ENCODE assay signal across 20 cellular contexts in genomic region chrX:153999359-154000037, GRCh38. TPM values are rescaled to one million over a fixed set of nuclear protein-coding genes. Genes with fewer than 3 reads are reported as not detected.
A peak's percentile ranks its signal among the peaks of the same experiment; 100 is the strongest.
DNase-seq lines count a peak whose midpoint lies in the region; ATAC-seq and TF ChIP-seq lines count a peak whose summit lies in the region.
"Had no signal": no experiment of that assay in that cellular context is flagged by ENCODE, and none has a peak within 500 bp of the region (broad histone marks: within the 10 kb centered on the region; RNA-seq: fewer than 3 reads in every experiment).

No MANE protein-coding gene starts in this region.

- H4K20me1 ChIP-seq in PC-9 (ENCODE audit: insufficient read depth) (no peaks in the 10 kb centered on the region), neural progenitor cell (ENCODE audit: low read depth) (no peaks in the 10 kb centered on the region)

- H3K9me3 Mint-ChIP-seq in Calu3 (ENCODE audit: low read depth, unreplicated experiment) (no peaks in the 10 kb centered on the region), neural progenitor cell (peaks cover 4% of the 10 kb centered on the region)
- H3K9me3 Mint-ChIP-seq: central memory CD8-positive, alpha-beta T cell; T-cell had no signal

- in situ Hi-C loops in GM13976 (cut with MboI; ENCODE audit: low sequenced_read_pairs, unreplicated experiment), result loop anchor here (25.0 kb wide), 1 partner anchor 538 kb away; the partner anchor contains the start of genes G6PD and IKBKG

- BruUV-seq in Calu3 (replicated peaks; lab: Mats Ljungman, UMichigan) (no TSS peak), PC-9 (replicated peaks; lab: Mats Ljungman, UMichigan) (no TSS peak)

- H3K4me3 Mint-ChIP-seq in Calu3 (ENCODE audit: low read depth, unreplicated experiment) (peak overlapping the region; percentile 33), neural progenitor cell (no peak overlapping the region)
- H3K4me3 Mint-ChIP-seq: central memory CD8-positive, alpha-beta T cell; T-cell had no signal

- POLR2A ChIA-PET in PC-9 (lab: Charles Lee; ENCODE audit: unreplicated experiment), result no interaction called here

- H3K27ac ChIP-seq in PC-9, result peak overlapping the region; percentile 17; the same call in 1 of the 2 replicates
- H3K27ac ChIP-seq in esophagus (ENCODE audit: low read depth in 2 of 2, low read length in 1 of 2), result peak overlapping the region; percentile 74 to 83
- H3K27ac ChIP-seq in neural progenitor cell, result no peak overlapping the region
- H3K27ac ChIP-seq: foreskin keratinocyte, psoas muscle, tibial artery had no signal

- peak overlapping the region; percentile 64 for H3K4me2 ChIP-seq in PC-9
- H3K4me2 ChIP-seq in neural progenitor cell, result peak overlapping the region; percentile 1

- H3K4me1 ChIP-seq in PC-9 (replicated peaks; ENCODE audit: insufficient read depth) (peaks cover 15% of the 10 kb centered on the region), esophagus (ENCODE audit: control insufficient read depth in 2 of 2, insufficient read depth in 2 of 2, low read length in 1 of 2) (no peaks in the 10 kb centered on the region), neural progenitor cell (no peaks in the 10 kb centered on the region)
- H3K4me1 ChIP-seq: foreskin keratinocyte, psoas muscle, tibial artery had no signal

- no peak overlapping the region for H2AFZ ChIP-seq in PC-9
- no peak overlapping the region for H2AFZ ChIP-seq in neural progenitor cell (replicated peaks)

- H3K36me3 ChIP-seq in PC-9 (ENCODE audit: low read depth), result no peaks in the 10 kb centered on the region
- no peaks in the 10 kb centered on the region for H3K36me3 ChIP-seq in esophagus (ENCODE audit: control insufficient read depth in 2 of 2, insufficient read depth in 2 of 2, low read length in 1 of 2)
- no peaks in the 10 kb centered on the region for H3K36me3 ChIP-seq in neural progenitor cell
- H3K36me3 ChIP-seq: tibial artery had no signal

- H3K4me3 ChIP-seq in PC-9, result no peak overlapping the region
- H3K4me3 ChIP-seq in esophagus (ENCODE audit: low read depth in 1 of 2, low read length in 2 of 2), result no peak overlapping the region
- H3K4me3 ChIP-seq in neural progenitor cell, result no peak overlapping the region
- H3K4me3 ChIP-seq: psoas muscle, tibial artery had no signal

- CTCF ChIA-PET in Calu3 (lab: Charles Lee) (no interaction called here), PC-9 (lab: Charles Lee) (no interaction called here)

- TF ChIP-seq CTCF in Calu3 (IDR thresholded peaks at IDR 0.05; ENCODE audit: unreplicated experiment) (no peak), PC-9 (conservative IDR thresholded peaks at IDR 0.05) (no peak), neural progenitor cell (IDR thresholded peaks at IDR 0.05) (no peak), GM13976 (IDR thresholded peaks at IDR 0.05; ENCODE audit: borderline replicate concordance, control extremely low read depth, extremely low read depth, insufficient read depth, missing control alignments) (no peak)

- H3K79me2 ChIP-seq in PC-9 (ENCODE audit: low read depth), result no peaks in the 10 kb centered on the region
- no peaks in the 10 kb centered on the region for H3K79me2 ChIP-seq in neural progenitor cell (ENCODE audit: low read depth)

- no peak overlapping the region for H3K27ac Mint-ChIP-seq in Calu3 (ENCODE audit: unreplicated experiment)
- H3K27ac Mint-ChIP-seq in neural progenitor cell, result peak overlapping the region; percentile 60
- H3K27ac Mint-ChIP-seq: T-cell had no signal

- H3K9ac ChIP-seq in neural progenitor cell, result no peak overlapping the region

- no peaks in the 10 kb centered on the region for H3K9me2 ChIP-seq in PC-9 (ENCODE audit: insufficient read depth)

- H3K4me1 Mint-ChIP-seq in Calu3 (ENCODE audit: low read depth, unreplicated experiment) (peaks cover 10% of the 10 kb centered on the region), neural progenitor cell (peaks cover 9% of the 10 kb centered on the region)

- H3K27me3 ChIP-seq in PC-9 (ENCODE audit: insufficient read depth, low read depth), result no peaks in the 10 kb centered on the region
- no peaks in the 10 kb centered on the region for H3K27me3 ChIP-seq in esophagus (ENCODE audit: control insufficient read depth in 1 of 2, insufficient read depth in 2 of 2, low read length in 2 of 2)
- no peaks in the 10 kb centered on the region for H3K27me3 ChIP-seq in neural progenitor cell
- H3K27me3 ChIP-seq: foreskin keratinocyte, tibial artery had no signal

- intact Hi-C loops in Calu3 (cut with micrococcal nuclease; ENCODE audit: unreplicated experiment) (no loop called here), PC-9 (cut with micrococcal nuclease; ENCODE audit: unreplicated experiment) (no loop called here)

- H3F3A ChIP-seq in PC-9 (ENCODE audit: insufficient read depth, low read depth) (peaks cover 9% of the 10 kb centered on the region; the same call in 1 of the 2 replicates), neural progenitor cell (ENCODE audit: low read depth) (peaks cover 6% of the 10 kb centered on the region)

- H3K36me3 Mint-ChIP-seq in Calu3 (ENCODE audit: insufficient read depth, unreplicated experiment), result peaks cover 3% of the 10 kb centered on the region
- peaks cover 2% of the 10 kb centered on the region for H3K36me3 Mint-ChIP-seq in neural progenitor cell
- H3K36me3 Mint-ChIP-seq: T-cell had no signal

- no peaks in the 10 kb centered on the region for H3K9me3 ChIP-seq in PC-9 (ENCODE audit: insufficient read depth, low read depth)
- no peaks in the 10 kb centered on the region for H3K9me3 ChIP-seq in esophagus (ENCODE audit: control insufficient read depth in 2 of 2, insufficient read depth in 1 of 2, low read depth in 1 of 2, low read length in 1 of 2)
- no peaks in the 10 kb centered on the region for H3K9me3 ChIP-seq in neural progenitor cell (ENCODE audit: low read depth)
- H3K9me3 ChIP-seq: psoas muscle, tibial artery had no signal

- 35 to 53% methylated on average over 19 of the region's 19 CpGs for WGBS in esophagus, 2 donors

- DNase-seq in Calu3 (no peak), PC-9 (peak in 1 of 2 experiments; percentile 38), neural progenitor cell (ENCODE audit: low spot score) (peak; percentile 49), HPDE6-E6E7 (ENCODE audit: extremely low spot score) (no peak), GM13976 (ENCODE audit: low spot score) (no peak)
- no peak for DNase-seq in activated naive CD4-positive, alpha-beta T cell treated with Interleukin-2 at 50 U/mL for 16 hours
- DNase-seq: activated CD4-positive, CD25-positive, alpha-beta regulatory T cell; activated CD8-positive, alpha-beta memory T cell treated with anti-CD3 and anti-CD28 coated beads for 24 hours; DMS153; GOT3; NCI-H2227 treated with DMSO at 0.1 percent for 48 hours; NK-92 treated with Interleukin-12 subunit alpha and Interleukin-12 subunit beta, amount 100 ng/mL, for 24 hours; stimulated activated CD4-positive, alpha-beta T cell treated with anti-CD3 and anti-CD28 coated beads, Interleukin-12 subunit alpha, Interleukin-12 subunit beta, amount 100 ng/mL, for 4 hours; T-cell; tibial artery had no signal

- H3K27me3 Mint-ChIP-seq in Calu3 (ENCODE audit: unreplicated experiment) (no peaks in the 10 kb centered on the region), neural progenitor cell (ENCODE audit: insufficient read depth, low read depth) (peaks cover 4% of the 10 kb centered on the region)
- H3K27me3 Mint-ChIP-seq: central memory CD8-positive, alpha-beta T cell had no signal

- no peak for ATAC-seq in GM21447 (IDR thresholded peaks at IDR 0.05; ENCODE audit: unreplicated experiment)
- ATAC-seq: T-cell had no signal

RNA-seq across cellular contexts. Expression of gene IRAK1, which starts 20.2 kb away (rescaled TPM):
- total RNA-seq in Calu3 (2022), result 194 and 208 TPM in 2 replicates
- total RNA-seq in PC-9 (2021), result 317 and 364 TPM in 2 replicates
- 10 to 100 TPM; 58.8 to 61.8 TPM for polyA plus RNA-seq in esophagus
- total RNA-seq in neural progenitor cell (ENCODE audit: low replicate concordance), result 6.8 and 13.6 TPM in 2 replicates

RNA-seq across cellular contexts. Expression of gene TMEM187, which starts 26.9 kb away (rescaled TPM):
- total RNA-seq in Calu3 (2022), result 9.4 and 9.9 TPM in 2 replicates
- total RNA-seq in PC-9 (2021), result 20.1 and 30.8 TPM in 2 replicates
- polyA plus RNA-seq in esophagus, result 1 to 10 TPM; 2.5 to 3.3 TPM
- 2.4 and 6.8 TPM in 2 replicates for total RNA-seq in neural progenitor cell (ENCODE audit: low replicate concordance)

RNA-seq across cellular contexts. Expression of gene HCFC1, which starts 27.9 kb away (rescaled TPM):
- total RNA-seq in Calu3 (2022), result 76.0 and 77.7 TPM in 2 replicates
- total RNA-seq in PC-9 (2021), result 67.1 and 79.9 TPM in 2 replicates
- polyA plus RNA-seq in esophagus, result 10 to 100 TPM; 13.0 to 15.9 TPM
- total RNA-seq in neural progenitor cell (ENCODE audit: low replicate concordance), result 20.7 and 57.7 TPM in 2 replicates

RNA-seq across cellular contexts. Expression of gene RENBP, which starts 55.1 kb away (rescaled TPM):
- total RNA-seq in Calu3 (2022), result 0.80 and 1.6 TPM in 2 replicates
- 6.8 and 6.9 TPM in 2 replicates for total RNA-seq in PC-9 (2021)
- polyA plus RNA-seq in esophagus, result 1 to 10 TPM; 1.4 to 1.6 TPM
- 5.4 and 9.3 TPM in 2 replicates for total RNA-seq in neural progenitor cell (ENCODE audit: low replicate concordance)

Comparison
In these comparisons a context has a peak if more than half of its experiments do, and no peak if none do; other contexts are left out.
1. RNA of gene IRAK1, which starts 20.2 kb away (total RNA-seq): 317 to 364 TPM in PC-9 and 194 to 208 TPM in Calu3; 6.8 to 13.6 TPM in neural progenitor cell; every median in the first group is over 10 times any median in the second.